In the genomic region with DNA sequence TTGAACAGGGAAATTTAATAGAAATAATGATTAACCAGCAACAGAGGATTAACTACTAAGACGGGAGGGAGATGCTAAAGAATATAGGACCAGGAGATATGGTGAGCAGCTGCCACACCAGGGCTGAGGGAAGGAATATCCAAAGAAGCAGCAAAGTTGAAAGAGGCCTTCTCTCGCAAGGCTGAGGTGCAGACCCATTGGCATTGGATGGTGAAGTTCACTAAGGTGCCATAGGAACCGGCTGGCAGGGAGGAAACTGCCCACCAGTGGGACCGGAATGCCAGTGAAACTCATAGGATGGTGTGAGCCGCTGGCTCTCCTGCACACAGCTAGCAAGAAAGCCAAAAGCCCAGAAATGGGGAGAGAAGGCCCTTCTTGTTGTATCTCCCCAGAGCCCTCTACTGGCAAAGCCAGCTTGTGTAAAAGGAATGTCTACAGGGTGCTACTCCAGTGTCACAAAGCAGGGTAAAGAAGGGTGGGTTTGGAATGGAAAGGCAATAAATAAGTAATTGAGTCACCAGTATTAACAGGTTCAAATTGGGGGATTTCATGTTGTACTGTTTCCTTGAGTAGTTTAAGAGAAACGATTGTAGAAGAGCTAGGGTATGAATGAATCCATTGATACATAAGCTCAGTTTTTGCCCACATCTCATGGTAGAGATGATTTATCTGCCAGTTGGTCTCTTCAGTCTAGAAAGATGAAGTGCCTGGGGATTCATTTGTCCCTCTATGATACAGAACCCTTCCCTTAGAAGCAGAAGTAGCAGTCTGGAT, we compare ENCODE assay signal across 9 cellular contexts. TPM values are rescaled to one million over a fixed set of nuclear protein-coding genes. Genes with fewer than 3 reads are reported as not detected.
A peak's percentile ranks its signal among the peaks of the same experiment; 100 is the strongest.
DNase-seq lines count a peak whose midpoint lies in the region; FAIRE-seq and TF ChIP-seq lines count a peak whose summit lies in the region.
"Had no signal": no experiment of that assay in that cellular context is flagged by ENCODE, and none has a peak within 500 bp of the region (broad histone marks: within the 10 kb centered on the region; RNA-seq: fewer than 3 reads in every experiment).

No MANE protein-coding gene starts in this region.

- no peak overlapping the region for H3K4me2 ChIP-seq in hepatocyte

- no peak overlapping the region for H3K27ac Mint-ChIP-seq in CD14-positive monocyte
- H3K27ac Mint-ChIP-seq: dendritic cell treated with granulocyte-macrophage colony-stimulating factor and Interleukin-4, amounts not matched to agents 40 ng/mL and 50 ng/mL, for 4 days had no signal

- no peak for FAIRE-seq in GM19239 (lab: Jason Lieb, UNC)

- no peak overlapping the region for H3K4me3 Mint-ChIP-seq in CD14-positive monocyte
- H3K4me3 Mint-ChIP-seq: dendritic cell treated with granulocyte-macrophage colony-stimulating factor and Interleukin-4, amounts not matched to agents 40 ng/mL and 50 ng/mL, for 4 days had no signal

- H2AFZ ChIP-seq in hepatocyte = no peak overlapping the region

- H3K9me3 ChIP-seq in hepatocyte (ENCODE audit: low read depth) = no peaks in the 10 kb centered on the region

- H3K36me3 Mint-ChIP-seq in CD14-positive monocyte = peaks cover 6 to 18% of the 10 kb centered on the region in 2 donors

- H3K9me2 ChIP-seq in hepatocyte (replicated peaks; ENCODE audit: insufficient read depth) = no peaks in the 10 kb centered on the region

- peaks cover 3% of the 10 kb centered on the region for H4K20me1 ChIP-seq in hepatocyte (ENCODE audit: insufficient read depth, poor library complexity, severe bottlenecking)

- H3K9me3 Mint-ChIP-seq in CD14-positive monocyte = peaks cover 0 to 6% (median 0%) of the 10 kb centered on the region in 7 donors
- H3K9me3 Mint-ChIP-seq: dendritic cell treated with granulocyte-macrophage colony-stimulating factor and Interleukin-4, amounts not matched to agents 40 ng/mL and 50 ng/mL, for 4 days had no signal

- H3K4me1 ChIP-seq in hepatocyte (ENCODE audit: insufficient read depth) = no peaks in the 10 kb centered on the region

- peak; percentile 78 for TF ChIP-seq CTCF in AG10803 (conservative IDR thresholded peaks at IDR 0.05; ENCODE audit: low read length)
- peak; percentile 39 for TF ChIP-seq CTCF in hepatocyte (IDR thresholded peaks at IDR 0.05; ENCODE audit: poor library complexity)
- no peak for TF ChIP-seq CTCF in CD14-positive monocyte (IDR thresholded peaks at IDR 0.05)

- peaks cover 36% of the 10 kb centered on the region for H3K79me2 ChIP-seq in hepatocyte

- H3K27ac ChIP-seq in hepatocyte = no peak overlapping the region

- DNase-seq in AG10803 (ENCODE audit: low read depth) = peak; percentile 74
- peak; percentile 15 for DNase-seq in GM19239 (ENCODE audit: insufficient read length, low spot score)
- peak; percentile 11 for DNase-seq in SW480 (ENCODE audit: low spot score)
- peak; percentile 58 for DNase-seq in hepatocyte (ENCODE audit: low spot score)
- DNase-seq in NCI-H774 (lab: John Stamatoyannopoulos, UW) = no peak
- DNase-seq in NCI-H2029 treated with DMSO at 0.1 percent for 48 hours (lab: John Stamatoyannopoulos, UW) = no peak
- DNase-seq in CD14-positive monocyte (ENCODE audit: low spot score) = no peak
- DNase-seq in NCI-H226 = no peak

- H3K36me3 ChIP-seq in hepatocyte (replicated peaks; ENCODE audit: insufficient read depth, low read depth) = no peaks in the 10 kb centered on the region

- 71% methylated on average over 6 of the region's 6 CpGs for WGBS in hepatocyte (ENCODE audit: low lambda C conversion rate, missing lambda C conversion rate)

- H3K4me3 ChIP-seq in AG10803 (ENCODE audit: low read length) = no peak overlapping the region
- no peak overlapping the region for H3K4me3 ChIP-seq in hepatocyte

- H3K27me3 ChIP-seq in hepatocyte = no peaks in the 10 kb centered on the region

- peaks cover 0 to 2% (median 1%) of the 10 kb centered on the region in 3 donors for H3K27me3 Mint-ChIP-seq in CD14-positive monocyte (ENCODE audit: low read depth in 3 of 3)
- H3K27me3 Mint-ChIP-seq: dendritic cell treated with granulocyte-macrophage colony-stimulating factor and Interleukin-4, amounts not matched to agents 40 ng/mL and 50 ng/mL, for 4 days had no signal

- intact Hi-C loops in CD14-positive monocyte (cut with micrococcal nuclease) = no loop called here

- H3K4me1 Mint-ChIP-seq in CD14-positive monocyte = no peaks in the 10 kb centered on the region

RNA-seq across cellular contexts. Expression of gene FARP2, which starts 36.0 kb away (rescaled TPM):
- total RNA-seq in hepatocyte = 29.1 and 29.3 TPM in 2 replicates
- polyA plus RNA-seq in hepatocyte (28.4 and 29.6 TPM in 2 replicates), CD14-positive monocyte (1 to 10 TPM; 6.7 to 8.5 TPM)

Comparison
In these comparisons a context has a peak if more than half of its experiments do, and no peak if none do; other contexts are left out.
1. DNase-seq: peak in AG10803 (single experiment), GM19239 (single experiment), SW480 (single experiment) and hepatocyte (single experiment); none in NCI-H774 (single experiment), NCI-H2029 treated with DMSO at 0.1 percent for 48 hours (single experiment), CD14-positive monocyte (single experiment) and NCI-H226 (single experiment).